Comparison of ENCODE assay signal across 1 cellular context in the genomic region with DNA sequence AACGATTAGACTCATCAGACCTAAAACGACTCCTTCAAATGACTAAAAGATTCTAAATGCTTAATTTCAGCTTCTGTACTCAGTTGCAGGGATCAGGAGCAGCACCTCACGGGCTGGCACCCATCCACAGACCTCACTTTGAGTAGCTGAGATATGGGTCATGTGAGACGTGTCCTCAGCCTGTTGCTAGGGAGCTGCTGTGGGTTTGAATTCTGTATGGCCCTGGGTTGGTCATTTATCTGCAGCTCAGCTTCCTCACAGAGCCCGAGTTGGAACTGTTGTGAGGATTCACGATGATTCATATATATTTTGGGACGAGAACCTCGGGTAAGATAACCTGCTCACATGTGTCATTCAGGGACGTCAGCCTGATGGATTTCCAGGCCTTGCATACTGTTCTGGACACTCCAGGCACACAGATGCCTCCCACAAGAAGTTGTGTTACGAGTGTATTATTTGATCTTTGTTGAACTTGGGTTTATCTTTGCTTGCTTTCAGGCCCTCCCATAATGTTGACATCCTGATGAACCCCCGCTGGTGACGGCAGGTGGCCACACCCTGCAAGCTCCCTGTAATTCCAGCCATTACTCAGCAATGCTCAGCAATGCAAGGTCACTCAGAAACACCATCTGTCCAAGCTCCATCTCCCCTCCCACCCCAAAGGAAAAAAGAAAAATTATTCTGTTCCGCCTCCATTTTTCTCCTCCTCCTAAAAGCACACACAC.
A peak's percentile ranks its signal among the peaks of the same experiment; 100 is the strongest.
TF ChIP-seq lines count a peak whose summit lies in the region.

No MANE protein-coding gene starts in this region.

TF ChIP-seq in K562, 482 proteins besides CTCF, POLR2A, EP300 and RAD21 (continued from another document and continues in another):
- TF ChIP-seq, protein P1, sequence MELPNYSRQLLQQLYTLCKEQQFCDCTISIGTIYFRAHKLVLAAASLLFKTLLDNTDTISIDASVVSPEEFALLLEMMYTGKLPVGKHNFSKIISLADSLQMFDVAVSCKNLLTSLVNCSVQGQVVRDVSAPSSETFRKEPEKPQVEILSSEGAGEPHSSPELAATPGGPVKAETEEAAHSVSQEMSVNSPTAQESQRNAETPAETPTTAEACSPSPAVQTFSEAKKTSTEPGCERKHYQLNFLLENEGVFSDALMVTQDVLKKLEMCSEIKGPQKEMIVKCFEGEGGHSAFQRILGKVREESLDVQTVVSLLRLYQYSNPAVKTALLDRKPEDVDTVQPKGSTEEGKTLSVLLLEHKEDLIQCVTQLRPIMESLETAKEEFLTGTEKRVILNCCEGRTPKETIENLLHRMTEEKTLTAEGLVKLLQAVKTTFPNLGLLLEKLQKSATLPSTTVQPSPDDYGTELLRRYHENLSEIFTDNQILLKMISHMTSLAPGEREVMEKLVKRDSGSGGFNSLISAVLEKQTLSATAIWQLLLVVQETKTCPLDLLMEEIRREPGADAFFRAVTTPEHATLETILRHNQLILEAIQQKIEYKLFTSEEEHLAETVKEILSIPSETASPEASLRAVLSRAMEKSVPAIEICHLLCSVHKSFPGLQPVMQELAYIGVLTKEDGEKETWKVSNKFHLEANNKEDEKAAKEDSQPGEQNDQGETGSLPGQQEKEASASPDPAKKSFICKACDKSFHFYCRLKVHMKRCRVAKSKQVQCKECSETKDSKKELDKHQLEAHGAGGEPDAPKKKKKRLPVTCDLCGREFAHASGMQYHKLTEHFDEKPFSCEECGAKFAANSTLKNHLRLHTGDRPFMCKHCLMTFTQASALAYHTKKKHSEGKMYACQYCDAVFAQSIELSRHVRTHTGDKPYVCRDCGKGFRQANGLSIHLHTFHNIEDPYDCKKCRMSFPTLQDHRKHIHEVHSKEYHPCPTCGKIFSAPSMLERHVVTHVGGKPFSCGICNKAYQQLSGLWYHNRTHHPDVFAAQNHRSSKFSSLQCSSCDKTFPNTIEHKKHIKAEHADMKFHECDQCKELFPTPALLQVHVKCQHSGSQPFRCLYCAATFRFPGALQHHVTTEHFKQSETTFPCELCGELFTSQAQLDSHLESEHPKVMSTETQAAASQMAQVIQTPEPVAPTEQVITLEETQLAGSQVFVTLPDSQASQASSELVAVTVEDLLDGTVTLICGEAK (IDR thresholded peaks at IDR 0.05): no peak
- TF ChIP-seq, protein P1 (CRISPR knock-in tag; IDR thresholded peaks at IDR 0.05): no peak
- TF ChIP-seq LCOR (CRISPR knock-in tag; IDR thresholded peaks at IDR 0.05) (peak; percentile 88; the same call in 1 of the 2 replicates), CBFA2T3 (IDR thresholded peaks at IDR 0.05) (peak; percentile 72), ZNF263 (CRISPR knock-in tag; IDR thresholded peaks at IDR 0.05; ENCODE audit: borderline replicate concordance) (no peak), MEIS2 (IDR thresholded peaks at IDR 0.05; ENCODE audit: partially characterized antibody) (peak; percentile 90), MECOM (CRISPR knock-in tag; IDR thresholded peaks at IDR 0.05) (peak; percentile 30; the same call in 1 of the 2 replicates), TAL1 (IDR thresholded peaks at IDR 0.05) (peak; percentile 46), HDAC6 (IDR thresholded peaks at IDR 0.05; ENCODE audit: low read depth, low read length) (no peak), CREM (IDR thresholded peaks at IDR 0.05; ENCODE audit: low read depth) (0 out of 2 replicates have a peak, but pooled peaks have one; percentile 63), ZNF165 (CRISPR knock-in tag; IDR thresholded peaks at IDR 0.05; ENCODE audit: borderline replicate concordance) (no peak), YY1 (IDR thresholded peaks at IDR 0.05; ENCODE audit: borderline replicate concordance in 1 of 3, control insufficient read depth in 1 of 3, extremely low read depth in 1 of 3, insufficient read depth in 3 of 3, insufficient read length in 1 of 3, insufficient replicate concordance in 2 of 3, low read depth in 1 of 3, low read length in 2 of 3) (no peak), MAFG (tag; conservative IDR thresholded peaks at IDR 0.05) (peak; percentile 91), ZNF184 (CRISPR knock-in tag; IDR thresholded peaks at IDR 0.05) (no peak), RBM25 (IDR thresholded peaks at IDR 0.05; ENCODE audit: low read depth, low read length, severe bottlenecking) (peak; percentile 64), EZH2 (IDR thresholded peaks at IDR 0.05; ENCODE audit: borderline replicate concordance, low read depth, low read length) (no peak), ZBED1 (IDR thresholded peaks at IDR 0.05) (no peak), FOXA3 (CRISPR knock-in tag; conservative IDR thresholded peaks at IDR 0.05 in 1 of 2, IDR thresholded peaks at IDR 0.05 in 1 of 2) (peak in 1 of 2 experiments; percentile 57; a peak in 1 of 4 replicates), MTF1 (CRISPR knock-in tag; IDR thresholded peaks at IDR 0.05; ENCODE audit: borderline replicate concordance) (no peak), ZFX (CRISPR knock-in tag; IDR thresholded peaks at IDR 0.05) (peak; percentile 37; the same call in 1 of the 2 replicates), PML (IDR thresholded peaks at IDR 0.05; ENCODE audit: low read length) (no peak), NFIC (IDR thresholded peaks at IDR 0.05) (peak; percentile 70), NFYB (IDR thresholded peaks at IDR 0.05; ENCODE audit: extremely low read depth, insufficient read length) (no peak), GABPB1 (CRISPR knock-in tag; IDR thresholded peaks at IDR 0.05) (no peak), ZNF57 (CRISPR knock-in tag; IDR thresholded peaks at IDR 0.05) (no peak), ZEB2 (IDR thresholded peaks at IDR 0.05) (peak; percentile 76), ESRRA (IDR thresholded peaks at IDR 0.05; ENCODE audit: borderline replicate concordance, low read depth) (no peak), ZNF212 (CRISPR knock-in tag; IDR thresholded peaks at IDR 0.05) (no peak), MBD2 (IDR thresholded peaks at IDR 0.05; ENCODE audit: borderline replicate concordance, low read depth) (no peak), KAT2B (IDR thresholded peaks at IDR 0.05; ENCODE audit: low read depth, low read length) (no peak), TAF7 (tag; IDR thresholded peaks at IDR 0.05) (no peak), SRSF3 (IDR thresholded peaks at IDR 0.05; ENCODE audit: insufficient read depth, low read length) (no peak), SIRT6 (IDR thresholded peaks at IDR 0.05; ENCODE audit: low read depth, low read length) (no peak), ZNF347 (CRISPR knock-in tag; IDR thresholded peaks at IDR 0.05; ENCODE audit: low read depth) (no peak), ESRRB (CRISPR knock-in tag; IDR thresholded peaks at IDR 0.05; ENCODE audit: borderline replicate concordance) (no peak), SMARCA5 (IDR thresholded peaks at IDR 0.05) (peak; percentile 80; the same call in 1 of the 2 replicates)
- TF ChIP-seq, protein P2, sequence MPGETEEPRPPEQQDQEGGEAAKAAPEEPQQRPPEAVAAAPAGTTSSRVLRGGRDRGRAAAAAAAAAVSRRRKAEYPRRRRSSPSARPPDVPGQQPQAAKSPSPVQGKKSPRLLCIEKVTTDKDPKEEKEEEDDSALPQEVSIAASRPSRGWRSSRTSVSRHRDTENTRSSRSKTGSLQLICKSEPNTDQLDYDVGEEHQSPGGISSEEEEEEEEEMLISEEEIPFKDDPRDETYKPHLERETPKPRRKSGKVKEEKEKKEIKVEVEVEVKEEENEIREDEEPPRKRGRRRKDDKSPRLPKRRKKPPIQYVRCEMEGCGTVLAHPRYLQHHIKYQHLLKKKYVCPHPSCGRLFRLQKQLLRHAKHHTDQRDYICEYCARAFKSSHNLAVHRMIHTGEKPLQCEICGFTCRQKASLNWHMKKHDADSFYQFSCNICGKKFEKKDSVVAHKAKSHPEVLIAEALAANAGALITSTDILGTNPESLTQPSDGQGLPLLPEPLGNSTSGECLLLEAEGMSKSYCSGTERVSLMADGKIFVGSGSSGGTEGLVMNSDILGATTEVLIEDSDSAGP (CRISPR knock-in tag; IDR thresholded peaks at IDR 0.05): no peak
- TF ChIP-seq, protein P3, sequence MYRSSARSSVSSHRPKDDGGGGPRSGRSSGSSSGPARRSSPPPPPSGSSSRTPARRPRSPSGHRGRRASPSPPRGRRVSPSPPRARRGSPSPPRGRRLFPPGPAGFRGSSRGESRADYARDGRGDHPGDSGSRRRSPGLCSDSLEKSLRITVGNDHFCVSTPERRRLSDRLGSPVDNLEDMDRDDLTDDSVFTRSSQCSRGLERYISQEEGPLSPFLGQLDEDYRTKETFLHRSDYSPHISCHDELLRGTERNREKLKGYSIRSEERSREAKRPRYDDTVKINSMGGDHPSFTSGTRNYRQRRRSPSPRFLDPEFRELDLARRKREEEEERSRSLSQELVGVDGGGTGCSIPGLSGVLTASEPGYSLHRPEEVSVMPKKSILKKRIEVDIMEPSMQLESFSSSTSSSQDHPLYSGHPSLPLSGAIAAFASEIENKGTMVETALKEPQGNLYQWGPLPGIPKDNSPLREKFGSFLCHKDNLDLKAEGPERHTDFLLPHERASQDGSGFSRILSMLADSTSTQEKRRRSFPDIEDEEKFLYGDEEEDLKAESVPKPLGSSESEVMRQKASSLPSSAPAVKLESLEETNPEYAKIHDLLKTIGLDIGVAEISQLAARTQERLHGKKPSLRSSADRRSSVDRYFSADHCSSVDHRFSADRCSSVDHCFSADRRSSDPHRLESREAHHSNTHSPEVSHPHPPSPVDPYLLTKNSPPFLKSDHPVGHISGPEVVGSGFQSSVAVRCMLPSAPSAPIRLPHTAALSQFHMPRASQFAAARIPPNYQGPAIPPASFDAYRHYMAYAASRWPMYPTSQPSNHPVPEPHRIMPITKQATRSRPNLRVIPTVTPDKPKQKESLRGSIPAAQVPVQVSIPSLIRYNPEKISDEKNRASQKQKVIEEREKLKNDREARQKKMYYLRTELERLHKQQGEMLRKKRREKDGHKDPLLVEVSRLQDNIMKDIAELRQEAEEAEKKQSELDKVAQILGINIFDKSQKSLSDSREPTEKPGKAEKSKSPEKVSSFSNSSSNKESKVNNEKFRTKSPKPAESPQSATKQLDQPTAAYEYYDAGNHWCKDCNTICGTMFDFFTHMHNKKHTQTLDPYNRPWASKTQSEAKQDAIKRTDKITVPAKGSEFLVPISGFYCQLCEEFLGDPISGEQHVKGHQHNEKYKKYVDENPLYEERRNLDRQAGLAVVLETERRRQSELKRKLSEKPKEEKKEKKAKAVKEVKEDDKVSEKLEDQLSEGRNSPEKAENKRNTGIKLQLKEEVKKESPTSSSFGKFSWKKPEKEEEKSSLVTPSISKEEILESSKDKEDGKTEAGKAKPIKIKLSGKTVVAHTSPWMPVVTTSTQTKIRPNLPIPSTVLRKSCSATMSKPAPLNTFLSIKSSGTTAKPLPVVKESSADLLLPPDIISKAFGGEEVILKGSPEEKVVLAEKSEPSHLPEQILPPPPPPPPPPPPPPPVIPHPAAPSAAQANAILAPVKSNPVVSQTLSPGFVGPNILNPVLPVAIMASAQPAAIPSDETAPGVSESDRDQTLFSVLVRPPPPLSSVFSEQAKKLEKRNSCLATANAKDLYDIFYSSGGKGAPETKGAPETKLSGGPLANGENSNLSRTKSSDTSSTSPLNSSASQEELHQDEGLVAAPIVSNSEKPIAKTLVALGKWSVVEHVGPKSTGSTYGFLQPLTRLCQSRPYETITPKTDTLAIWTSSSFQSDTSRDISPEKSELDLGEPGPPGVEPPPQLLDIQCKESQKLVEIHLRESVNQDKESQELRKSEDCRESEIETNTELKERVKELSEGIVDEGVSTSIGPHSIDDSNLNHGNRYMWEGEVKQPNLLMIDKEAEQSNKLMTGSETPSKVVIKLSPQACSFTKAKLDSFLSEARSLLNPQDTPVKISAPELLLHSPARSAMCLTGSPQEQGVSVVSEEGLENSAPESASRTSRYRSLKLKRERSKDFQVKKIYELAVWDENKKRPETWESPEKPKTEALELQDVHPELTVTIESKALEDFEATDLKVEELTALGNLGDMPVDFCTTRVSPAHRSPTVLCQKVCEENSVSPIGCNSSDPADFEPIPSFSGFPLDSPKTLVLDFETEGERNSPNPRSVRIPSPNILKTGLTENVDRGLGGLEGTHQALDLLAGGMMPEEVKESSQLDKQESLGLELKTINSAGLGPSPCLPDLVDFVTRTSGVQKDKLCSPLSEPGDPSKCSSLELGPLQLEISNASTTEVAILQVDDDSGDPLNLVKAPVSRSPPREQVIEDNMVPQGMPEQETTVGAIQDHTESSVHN (IDR thresholded peaks at IDR 0.05; ENCODE audit: borderline replicate concordance in 1 of 2, low read depth in 1 of 2): peak in 1 of 2 experiments; percentile 74; a peak in 1 of 4 replicates
- TF ChIP-seq, protein P4, sequence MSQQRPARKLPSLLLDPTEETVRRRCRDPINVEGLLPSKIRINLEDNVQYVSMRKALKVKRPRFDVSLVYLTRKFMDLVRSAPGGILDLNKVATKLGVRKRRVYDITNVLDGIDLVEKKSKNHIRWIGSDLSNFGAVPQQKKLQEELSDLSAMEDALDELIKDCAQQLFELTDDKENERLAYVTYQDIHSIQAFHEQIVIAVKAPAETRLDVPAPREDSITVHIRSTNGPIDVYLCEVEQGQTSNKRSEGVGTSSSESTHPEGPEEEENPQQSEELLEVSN (IDR thresholded peaks at IDR 0.05; ENCODE audit: borderline replicate concordance in 1 of 2, extremely low read depth in 1 of 2, insufficient read depth in 1 of 2, insufficient read length in 1 of 2, low read depth in 1 of 2, low read length in 1 of 2, poor library complexity in 1 of 2, severe bottlenecking in 1 of 2): no peak
- TF ChIP-seq, protein P5, sequence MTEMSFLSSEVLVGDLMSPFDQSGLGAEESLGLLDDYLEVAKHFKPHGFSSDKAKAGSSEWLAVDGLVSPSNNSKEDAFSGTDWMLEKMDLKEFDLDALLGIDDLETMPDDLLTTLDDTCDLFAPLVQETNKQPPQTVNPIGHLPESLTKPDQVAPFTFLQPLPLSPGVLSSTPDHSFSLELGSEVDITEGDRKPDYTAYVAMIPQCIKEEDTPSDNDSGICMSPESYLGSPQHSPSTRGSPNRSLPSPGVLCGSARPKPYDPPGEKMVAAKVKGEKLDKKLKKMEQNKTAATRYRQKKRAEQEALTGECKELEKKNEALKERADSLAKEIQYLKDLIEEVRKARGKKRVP (CRISPR knock-in tag; IDR thresholded peaks at IDR 0.05): peak; percentile 59; the same call in 1 of the 2 replicates
